8 cellular contexts compared by ENCODE assay signal in genomic region chr13:42883771-42884170, GRCh38.
A peak's percentile ranks its signal among the peaks of the same experiment; 100 is the strongest.
DNase-seq lines count a peak whose midpoint lies in the region; ATAC-seq and TF ChIP-seq lines count a peak whose summit lies in the region.

No MANE protein-coding gene starts in this region.

- no peak for TF ChIP-seq CTCF in glutamatergic neuron (IDR thresholded peaks at IDR 0.05; ENCODE audit: partially characterized antibody, unreplicated experiment)

- H3K4me1 Mint-ChIP-seq in glutamatergic neuron (ENCODE audit: low read depth, unreplicated experiment) = peaks cover 47% of the 10 kb centered on the region

- peak overlapping the region; percentile 53 for H3K4me3 Mint-ChIP-seq in glutamatergic neuron (ENCODE audit: unreplicated experiment)

- H3K27me3 Mint-ChIP-seq in glutamatergic neuron (ENCODE audit: unreplicated experiment) = peaks cover 7% of the 10 kb centered on the region

- H3K36me3 Mint-ChIP-seq in glutamatergic neuron (ENCODE audit: unreplicated experiment) = peaks cover 6% of the 10 kb centered on the region

- ATAC-seq in GM18498 (IDR thresholded peaks at IDR 0.05; ENCODE audit: unreplicated experiment) (no peak), HG03095 (IDR thresholded peaks at IDR 0.05; ENCODE audit: unreplicated experiment) (no peak)

- H3K27ac Mint-ChIP-seq in glutamatergic neuron (ENCODE audit: unreplicated experiment) = peak overlapping the region; percentile 49

- in situ Hi-C loops in KBM-7 (cut with MboI; ENCODE audit: low pct_unique_long_range_greater_than_20kb, low sequenced_read_pairs) = no loop called here

- DNase-seq in AG08395 (ENCODE audit: low spot score) = peak; percentile 76
- DNase-seq in HCEC 1CT = peak; percentile 70
- DNase-seq in RPMI7951 (ENCODE audit: low read depth) = peak; percentile 86
- peak; percentile 74 for DNase-seq in glutamatergic neuron
- DNase-seq in KBM-7 = no peak
- DNase-seq in posterior vena cava (ENCODE audit: low spot score) = no peak

- peaks cover 8% of the 10 kb centered on the region for H3K9me3 Mint-ChIP-seq in glutamatergic neuron (ENCODE audit: unreplicated experiment)

- intact Hi-C loops in posterior vena cava (cut with DNase I) = no loop called here

Comparison
In these comparisons a context has a peak if more than half of its experiments do, and no peak if none do; other contexts are left out.
1. DNase-seq: peak in AG08395 (single experiment), HCEC 1CT (single experiment), RPMI7951 (single experiment) and glutamatergic neuron (single experiment); none in KBM-7 (single experiment) and posterior vena cava (single experiment).